In the genomic region with DNA sequence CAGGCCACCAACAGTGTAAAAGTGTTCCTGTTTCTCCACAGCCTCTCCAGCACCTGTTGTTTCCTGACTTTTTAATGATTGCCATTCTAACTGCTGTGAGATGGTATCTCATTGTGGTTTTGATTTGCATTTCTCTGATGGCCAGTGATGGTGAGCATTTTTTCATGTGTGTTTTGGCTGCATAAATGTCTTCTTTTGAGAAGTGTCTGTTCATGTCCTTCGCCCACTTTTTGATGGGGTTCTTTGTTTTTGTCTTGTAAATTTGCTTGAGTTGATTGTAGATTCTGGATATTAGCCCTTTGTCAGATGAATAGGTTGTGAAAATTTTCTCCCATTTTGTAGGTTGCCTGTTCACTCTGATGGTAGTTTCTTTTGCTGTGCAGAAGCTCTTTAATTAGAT, we compare ENCODE assay signal across 11 cellular contexts. TPM values are rescaled to one million over a fixed set of nuclear protein-coding genes. Genes with fewer than 3 reads are reported as not detected.
DNase-seq lines count a peak whose midpoint lies in the region; ATAC-seq lines count a peak whose summit lies in the region.
"Not testable (repeated sequence)": the region's sequence is repeated elsewhere in the genome, so short reads cannot be mapped to it uniquely, and the experiment has no call there.
"Had no signal": no experiment of that assay in that cellular context is flagged by ENCODE, and none has a peak within 500 bp of the region (broad histone marks: within the 10 kb centered on the region; RNA-seq: fewer than 3 reads in every experiment).

No MANE protein-coding gene starts in this region.

- intact Hi-C loops in activated T-helper 1 cell treated with anti-CD3 and anti-CD28 coated beads, Interleukin-12 subunit alpha, Interleukin-12 subunit beta, Interleukin-2, Interleukin-4 antibody, amounts not matched to agents 30 ng/mL and 10 ng/mL and 1 ng/mL, durations not matched to agents 14 hours and 24 hours and 36 hours (cut with micrococcal nuclease) = loop anchor here (2.0 kb wide), 1 partner anchor 85 kb away; no protein-coding TSS in a partner anchor

- not testable (repeated sequence) for H3K27me3 ChIP-seq in CD4-positive, CD25-positive, alpha-beta regulatory T cell (ENCODE audit: control insufficient read depth, insufficient read depth, low read length)

- H3K4me1 ChIP-seq in CD4-positive, CD25-positive, alpha-beta regulatory T cell (ENCODE audit: control insufficient read depth, insufficient read depth, low read length, poor library complexity, severe bottlenecking) = peaks cover 12% of the 10 kb centered on the region

- DNase-seq in CD4-positive, CD25-positive, alpha-beta regulatory T cell; T-cell; activated CD4-positive, alpha-beta T cell treated with anti-CD3 and anti-CD28 coated beads, Interleukin-2, amount 10 ng/mL, durations not matched to agents 7 days and 5 days; activated T-helper 1 cell treated with anti-CD3 and anti-CD28 coated beads, Interleukin-12 subunit alpha, Interleukin-12 subunit beta, Interleukin-2, Interleukin-4 antibody, amounts not matched to agents 30 ng/mL and 10 ng/mL and 1 ng/mL, durations not matched to agents 14 hours and 24 hours and 36 hours (ENCODE audit: low spot score); activated naive CD8-positive, alpha-beta T cell treated with anti-CD3 and anti-CD28 coated beads, Interleukin-2, amount 50 U/mL, for 24 hours; immature natural killer cell; natural killer cell treated with Interleukin-12 subunit alpha and Interleukin-12 subunit beta and Interleukin-15 and Interleukin-18, amount 100 ng/mL, for 72 hours (ENCODE audit: low spot score); stimulated activated effector memory CD8-positive, alpha-beta T cell treated with anti-CD3 and anti-CD28 coated beads, Interleukin-12 subunit alpha, Interleukin-12 subunit beta, amount 100 ng/mL, for 72 hours (ENCODE audit: low spot score in 2 of 2): not testable (repeated sequence)

- peaks cover 5 to 31% (median 17%) of the 10 kb centered on the region in 4 donors for H3K4me1 Mint-ChIP-seq in CD4-positive, CD25-positive, alpha-beta regulatory T cell
- H3K4me1 Mint-ChIP-seq in T-cell = peaks cover 19 to 35% (median 24%) of the 10 kb centered on the region in 3 donors
- peaks cover 22% of the 10 kb centered on the region for H3K4me1 Mint-ChIP-seq in activated CD4-positive, alpha-beta T cell treated with anti-CD3 and anti-CD28 coated beads, Interleukin-2, amount 10 ng/mL, durations not matched to agents 7 days and 5 days
- H3K4me1 Mint-ChIP-seq in activated T-helper 1 cell treated with anti-CD3 and anti-CD28 coated beads, Interleukin-12 subunit alpha, Interleukin-12 subunit beta, Interleukin-2, Interleukin-4 antibody, amounts not matched to agents 30 ng/mL and 10 ng/mL and 1 ng/mL, durations not matched to agents 14 hours and 24 hours and 36 hours (ENCODE audit: low read depth) = not testable (repeated sequence)
- H3K4me1 Mint-ChIP-seq in activated naive CD8-positive, alpha-beta T cell treated with anti-CD3 and anti-CD28 coated beads, Interleukin-2, amount 50 U/mL, for 24 hours = peaks cover 19% of the 10 kb centered on the region
- peaks cover 14 to 17% of the 10 kb centered on the region in 2 donors for H3K4me1 Mint-ChIP-seq in immature natural killer cell
- H3K4me1 Mint-ChIP-seq in natural killer cell treated with Interleukin-12 subunit alpha and Interleukin-12 subunit beta and Interleukin-15 and Interleukin-18, amount 100 ng/mL, for 72 hours (ENCODE audit: low read depth in 2 of 2) = peaks cover 9 to 14% of the 10 kb centered on the region in 2 donors
- H3K4me1 Mint-ChIP-seq in stimulated activated effector memory CD8-positive, alpha-beta T cell treated with anti-CD3 and anti-CD28 coated beads, Interleukin-12 subunit alpha, Interleukin-12 subunit beta, amount 100 ng/mL, for 72 hours = peaks cover 16% of the 10 kb centered on the region

- H3K36me3 Mint-ChIP-seq in CD4-positive, CD25-positive, alpha-beta regulatory T cell; T-cell; activated T-helper 1 cell treated with anti-CD3 and anti-CD28 coated beads, Interleukin-12 subunit alpha, Interleukin-12 subunit beta, Interleukin-2, Interleukin-4 antibody, amounts not matched to agents 30 ng/mL and 10 ng/mL and 1 ng/mL, durations not matched to agents 14 hours and 24 hours and 36 hours (ENCODE audit: low read depth); activated naive CD8-positive, alpha-beta T cell treated with anti-CD3 and anti-CD28 coated beads, Interleukin-2, amount 50 U/mL, for 24 hours (ENCODE audit: low read depth); immature natural killer cell; natural killer cell treated with Interleukin-12 subunit alpha and Interleukin-12 subunit beta and Interleukin-15 and Interleukin-18, amount 100 ng/mL, for 72 hours; stimulated activated effector memory CD8-positive, alpha-beta T cell treated with anti-CD3 and anti-CD28 coated beads, Interleukin-12 subunit alpha, Interleukin-12 subunit beta, amount 100 ng/mL, for 72 hours: not testable (repeated sequence)
- H3K36me3 Mint-ChIP-seq in activated CD4-positive, alpha-beta T cell treated with anti-CD3 and anti-CD28 coated beads, Interleukin-2, amount 10 ng/mL, durations not matched to agents 7 days and 5 days (ENCODE audit: low read depth) = peaks cover 11% of the 10 kb centered on the region

- H3K27ac ChIP-seq in CD4-positive, CD25-positive, alpha-beta regulatory T cell (ENCODE audit: insufficient read depth, low read length, poor library complexity, severe bottlenecking) = not testable (repeated sequence)

- not testable (repeated sequence) for H3K4me3 ChIP-seq in CD4-positive, CD25-positive, alpha-beta regulatory T cell (ENCODE audit: low read depth, low read length)

- H3K27me3 Mint-ChIP-seq in CD4-positive, CD25-positive, alpha-beta regulatory T cell; T-cell; activated CD4-positive, alpha-beta T cell treated with anti-CD3 and anti-CD28 coated beads, Interleukin-2, amount 10 ng/mL, durations not matched to agents 7 days and 5 days; activated T-helper 1 cell treated with anti-CD3 and anti-CD28 coated beads, Interleukin-12 subunit alpha, Interleukin-12 subunit beta, Interleukin-2, Interleukin-4 antibody, amounts not matched to agents 30 ng/mL and 10 ng/mL and 1 ng/mL, durations not matched to agents 14 hours and 24 hours and 36 hours (ENCODE audit: insufficient read depth); activated naive CD8-positive, alpha-beta T cell treated with anti-CD3 and anti-CD28 coated beads, Interleukin-2, amount 50 U/mL, for 24 hours; immature natural killer cell (ENCODE audit: low read depth in 3 of 3); natural killer cell treated with Interleukin-12 subunit alpha and Interleukin-12 subunit beta and Interleukin-15 and Interleukin-18, amount 100 ng/mL, for 72 hours: not testable (repeated sequence)

- peak overlapping the region; percentile 53 to 75 (median 67) for H3K4me3 Mint-ChIP-seq in CD4-positive, CD25-positive, alpha-beta regulatory T cell
- H3K4me3 Mint-ChIP-seq in T-cell (peak overlapping the region; percentile 22 to 62 (median 38)), immature natural killer cell (peak overlapping the region; percentile 28 to 68 (median 57))
- H3K4me3 Mint-ChIP-seq in activated CD4-positive, alpha-beta T cell treated with anti-CD3 and anti-CD28 coated beads, Interleukin-2, amount 10 ng/mL, durations not matched to agents 7 days and 5 days = peak overlapping the region; percentile 94
- peak overlapping the region; percentile 49 for H3K4me3 Mint-ChIP-seq in activated T-helper 1 cell treated with anti-CD3 and anti-CD28 coated beads, Interleukin-12 subunit alpha, Interleukin-12 subunit beta, Interleukin-2, Interleukin-4 antibody, amounts not matched to agents 30 ng/mL and 10 ng/mL and 1 ng/mL, durations not matched to agents 14 hours and 24 hours and 36 hours
- H3K4me3 Mint-ChIP-seq in activated naive CD8-positive, alpha-beta T cell treated with anti-CD3 and anti-CD28 coated beads, Interleukin-2, amount 50 U/mL, for 24 hours = peak overlapping the region; percentile 95
- H3K4me3 Mint-ChIP-seq in natural killer cell treated with Interleukin-12 subunit alpha and Interleukin-12 subunit beta and Interleukin-15 and Interleukin-18, amount 100 ng/mL, for 72 hours = peak overlapping the region; percentile 99
- peak overlapping the region; percentile 5 for H3K4me3 Mint-ChIP-seq in stimulated activated effector memory CD8-positive, alpha-beta T cell treated with anti-CD3 and anti-CD28 coated beads, Interleukin-12 subunit alpha, Interleukin-12 subunit beta, amount 100 ng/mL, for 72 hours

- not testable (repeated sequence) for H3K36me3 ChIP-seq in CD4-positive, CD25-positive, alpha-beta regulatory T cell (ENCODE audit: control insufficient read depth, insufficient read depth, low read length)

- not testable (repeated sequence) for ATAC-seq in CD4-positive, CD25-positive, alpha-beta regulatory T cell (ENCODE audit: low read depth in 2 of 2); T-cell (replicated peaks in 1 of 4); activated naive CD8-positive, alpha-beta T cell treated with anti-CD3 and anti-CD28 coated beads, Interleukin-2, amount 50 U/mL, for 24 hours; natural killer cell treated with Interleukin-12 subunit alpha and Interleukin-12 subunit beta and Interleukin-15 and Interleukin-18, amount 100 ng/mL, for 72 hours; stimulated activated effector memory CD8-positive, alpha-beta T cell treated with anti-CD3 and anti-CD28 coated beads, Interleukin-12 subunit alpha, Interleukin-12 subunit beta, amount 100 ng/mL, for 72 hours

- CTCF ChIA-PET in T-cell (lab: Charles Lee); activated CD4-positive, alpha-beta T cell treated with anti-CD3 and anti-CD28 coated beads, Interleukin-2, amount 10 ng/mL, durations not matched to agents 7 days and 5 days (lab: Charles Lee): not testable (repeated sequence)

- not testable (repeated sequence) for H3K9me3 ChIP-seq in CD4-positive, CD25-positive, alpha-beta regulatory T cell (ENCODE audit: control insufficient read depth in 2 of 2, low read length in 2 of 2)

- not testable (repeated sequence) for H3K27ac Mint-ChIP-seq in CD4-positive, CD25-positive, alpha-beta regulatory T cell; T-cell; activated CD4-positive, alpha-beta T cell treated with anti-CD3 and anti-CD28 coated beads, Interleukin-2, amount 10 ng/mL, durations not matched to agents 7 days and 5 days; activated T-helper 1 cell treated with anti-CD3 and anti-CD28 coated beads, Interleukin-12 subunit alpha, Interleukin-12 subunit beta, Interleukin-2, Interleukin-4 antibody, amounts not matched to agents 30 ng/mL and 10 ng/mL and 1 ng/mL, durations not matched to agents 14 hours and 24 hours and 36 hours; activated naive CD8-positive, alpha-beta T cell treated with anti-CD3 and anti-CD28 coated beads, Interleukin-2, amount 50 U/mL, for 24 hours; immature natural killer cell; natural killer cell treated with Interleukin-12 subunit alpha and Interleukin-12 subunit beta and Interleukin-15 and Interleukin-18, amount 100 ng/mL, for 72 hours; stimulated activated effector memory CD8-positive, alpha-beta T cell treated with anti-CD3 and anti-CD28 coated beads, Interleukin-12 subunit alpha, Interleukin-12 subunit beta, amount 100 ng/mL, for 72 hours

- H3K9me3 Mint-ChIP-seq in CD4-positive, CD25-positive, alpha-beta regulatory T cell; T-cell; activated CD4-positive, alpha-beta T cell treated with anti-CD3 and anti-CD28 coated beads, Interleukin-2, amount 10 ng/mL, durations not matched to agents 7 days and 5 days; activated T-helper 1 cell treated with anti-CD3 and anti-CD28 coated beads, Interleukin-12 subunit alpha, Interleukin-12 subunit beta, Interleukin-2, Interleukin-4 antibody, amounts not matched to agents 30 ng/mL and 10 ng/mL and 1 ng/mL, durations not matched to agents 14 hours and 24 hours and 36 hours; immature natural killer cell; natural killer cell treated with Interleukin-12 subunit alpha and Interleukin-12 subunit beta and Interleukin-15 and Interleukin-18, amount 100 ng/mL, for 72 hours; stimulated activated effector memory CD8-positive, alpha-beta T cell treated with anti-CD3 and anti-CD28 coated beads, Interleukin-12 subunit alpha, Interleukin-12 subunit beta, amount 100 ng/mL, for 72 hours: not testable (repeated sequence)
- peaks cover 11% of the 10 kb centered on the region for H3K9me3 Mint-ChIP-seq in activated naive CD8-positive, alpha-beta T cell treated with anti-CD3 and anti-CD28 coated beads, Interleukin-2, amount 50 U/mL, for 24 hours

- POLR2A ChIA-PET in T-cell (lab: Charles Lee); activated CD4-positive, alpha-beta T cell treated with anti-CD3 and anti-CD28 coated beads, Interleukin-2, amount 10 ng/mL, durations not matched to agents 7 days and 5 days (lab: Charles Lee): not testable (repeated sequence)

RNA-seq across cellular contexts. Expression of a gene that starts 1.5 kb away (rescaled TPM):
- total RNA-seq in CD4-positive, CD25-positive, alpha-beta regulatory T cell = 9.4 TPM
- 10 to 100 TPM; 15.2 to 22.3 (median 20.7) TPM for polyA plus RNA-seq in CD4-positive, CD25-positive, alpha-beta regulatory T cell
- total RNA-seq in T-cell = 10 to 100 TPM in 3 of 5 donors, 1 to 10 TPM in 2; 8.6 to 12.4 (median 11.0) TPM
- 10 to 100 TPM; 10.9 to 11.6 TPM for total RNA-seq in activated CD4-positive, alpha-beta T cell treated with anti-CD3 and anti-CD28 coated beads, Interleukin-2, amount 10 ng/mL, durations not matched to agents 7 days and 5 days
- 7.3 and 9.2 TPM in 2 replicates for total RNA-seq in activated T-helper 1 cell treated with anti-CD3 and anti-CD28 coated beads, Interleukin-12 subunit alpha, Interleukin-12 subunit beta, Interleukin-2, Interleukin-4 antibody, amounts not matched to agents 30 ng/mL and 10 ng/mL and 1 ng/mL, durations not matched to agents 14 hours and 24 hours and 36 hours
- 10 to 100 TPM; 11.3 to 17.6 (median 16.5) TPM for polyA plus RNA-seq in immature natural killer cell
- 1 to 10 TPM; 7.4 to 9.1 TPM for total RNA-seq in natural killer cell treated with Interleukin-12 subunit alpha and Interleukin-12 subunit beta and Interleukin-15 and Interleukin-18, amount 100 ng/mL, for 72 hours

RNA-seq across cellular contexts. Expression of a gene that starts 5.2 kb away (rescaled TPM):
- not detected for total RNA-seq in CD4-positive, CD25-positive, alpha-beta regulatory T cell
- 1 to 10 TPM in 1 of 4 donors, under 1 TPM in 2, not detected in 1; 0.26 to 1.3 (median 0.48) TPM for polyA plus RNA-seq in CD4-positive, CD25-positive, alpha-beta regulatory T cell
- under 1 TPM in 1 of 5 donors, not detected in 4; 0.10 TPM for total RNA-seq in T-cell
- not detected for total RNA-seq in activated CD4-positive, alpha-beta T cell treated with anti-CD3 and anti-CD28 coated beads, Interleukin-2, amount 10 ng/mL, durations not matched to agents 7 days and 5 days
- not detected in 2 replicates for total RNA-seq in activated T-helper 1 cell treated with anti-CD3 and anti-CD28 coated beads, Interleukin-12 subunit alpha, Interleukin-12 subunit beta, Interleukin-2, Interleukin-4 antibody, amounts not matched to agents 30 ng/mL and 10 ng/mL and 1 ng/mL, durations not matched to agents 14 hours and 24 hours and 36 hours
- polyA plus RNA-seq in immature natural killer cell = under 1 TPM in 1 of 3 donors, not detected in 2; 0.54 TPM
- total RNA-seq in natural killer cell treated with Interleukin-12 subunit alpha and Interleukin-12 subunit beta and Interleukin-15 and Interleukin-18, amount 100 ng/mL, for 72 hours = not detected
- total RNA-seq: HT1080, OCI-LY7, Peyer's patch had no signal

RNA-seq across cellular contexts. Expression of a gene that starts 20.7 kb away (rescaled TPM):
- total RNA-seq in CD4-positive, CD25-positive, alpha-beta regulatory T cell = 2.1 TPM
- polyA plus RNA-seq in CD4-positive, CD25-positive, alpha-beta regulatory T cell = 1 to 10 TPM in 1 of 4 donors, under 1 TPM in 2, not detected in 1; 0.53 to 1.9 (median 0.67) TPM
- total RNA-seq in T-cell = 1 to 10 TPM; 2.6 to 4.5 (median 3.3) TPM
- total RNA-seq in activated CD4-positive, alpha-beta T cell treated with anti-CD3 and anti-CD28 coated beads, Interleukin-2, amount 10 ng/mL, durations not matched to agents 7 days and 5 days = 1 to 10 TPM; 2.0 to 2.3 TPM
- total RNA-seq in activated T-helper 1 cell treated with anti-CD3 and anti-CD28 coated beads, Interleukin-12 subunit alpha, Interleukin-12 subunit beta, Interleukin-2, Interleukin-4 antibody, amounts not matched to agents 30 ng/mL and 10 ng/mL and 1 ng/mL, durations not matched to agents 14 hours and 24 hours and 36 hours = 1.2 and 1.6 TPM in 2 replicates
- under 1 TPM in 2 of 3 donors, not detected in 1; 0.20 to 0.42 TPM for polyA plus RNA-seq in immature natural killer cell
- total RNA-seq in natural killer cell treated with Interleukin-12 subunit alpha and Interleukin-12 subunit beta and Interleukin-15 and Interleukin-18, amount 100 ng/mL, for 72 hours = 1 to 10 TPM; 3.4 to 4.2 TPM

Comparison
In these comparisons a context has a peak if more than half of its experiments do, and no peak if none do; other contexts are left out.
1. H3K4me3 Mint-ChIP-seq: peak in every context shown above with its lines; median percentile 99 in natural killer cell treated with Interleukin-12 subunit alpha and Interleukin-12 subunit beta and Interleukin-15 and Interleukin-18, amount 100 ng/mL, for 72 hours; 95 in activated naive CD8-positive, alpha-beta T cell treated with anti-CD3 and anti-CD28 coated beads, Interleukin-2, amount 50 U/mL, for 24 hours; 94 in activated CD4-positive, alpha-beta T cell treated with anti-CD3 and anti-CD28 coated beads, Interleukin-2, amount 10 ng/mL, durations not matched to agents 7 days and 5 days; 67 in CD4-positive, CD25-positive, alpha-beta regulatory T cell; 57 in immature natural killer cell; 49 in activated T-helper 1 cell treated with anti-CD3 and anti-CD28 coated beads, Interleukin-12 subunit alpha, Interleukin-12 subunit beta, Interleukin-2, Interleukin-4 antibody, amounts not matched to agents 30 ng/mL and 10 ng/mL and 1 ng/mL, durations not matched to agents 14 hours and 24 hours and 36 hours; 38 in T-cell; 5 in stimulated activated effector memory CD8-positive, alpha-beta T cell treated with anti-CD3 and anti-CD28 coated beads, Interleukin-12 subunit alpha, Interleukin-12 subunit beta, amount 100 ng/mL, for 72 hours.